18 cellular contexts compared by ENCODE assay signal in genomic region chr13:61029064-61029463, GRCh38.
A peak's percentile ranks its signal among the peaks of the same experiment; 100 is the strongest.
DNase-seq lines count a peak whose midpoint lies in the region; TF ChIP-seq lines count a peak whose summit lies in the region.
"Had no signal": no experiment of that assay in that cellular context is flagged by ENCODE, and none has a peak within 500 bp of the region (broad histone marks: within the 10 kb centered on the region; RNA-seq: fewer than 3 reads in every experiment).

No MANE protein-coding gene starts in this region.

- H3K4me3 ChIP-seq in iPS DF 6.9 (ENCODE audit: low read length) (no peak overlapping the region), hepatocyte (no peak overlapping the region)
- H3K4me3 ChIP-seq: dorsolateral prefrontal cortex, SK-N-MC, smooth muscle cell had no signal

- POLR2A ChIA-PET in HEK293T (lab: Yijun Ruan, JAX), result no interaction called here

- H3K79me2 ChIP-seq in hepatocyte, result no peaks in the 10 kb centered on the region
- H3K79me2 ChIP-seq: parathyroid adenoma had no signal

- H4K20me1 ChIP-seq in hepatocyte (ENCODE audit: insufficient read depth, poor library complexity, severe bottlenecking), result no peaks in the 10 kb centered on the region

- no peak overlapping the region for H3K4me3 Mint-ChIP-seq in activated naive CD4-positive, alpha-beta T cell treated with anti-CD3 and anti-CD28 coated beads for 36 hours
- H3K4me3 Mint-ChIP-seq: activated naive CD8-positive, alpha-beta T cell treated with anti-CD3 and anti-CD28 coated beads for 36 hours; activated T-cell treated with anti-CD3 and anti-CD28 coated beads, Interleukin-2, amount 50 U/mL, for 24 hours; CD8-positive, alpha-beta memory T cell had no signal

- no peaks in the 10 kb centered on the region for H3K4me1 ChIP-seq in iPS DF 6.9 (ENCODE audit: control insufficient read depth, insufficient read depth, low read length)
- H3K4me1 ChIP-seq in hepatocyte (ENCODE audit: insufficient read depth), result no peaks in the 10 kb centered on the region
- H3K4me1 ChIP-seq: parathyroid adenoma had no signal

- peaks cover 6% of the 10 kb centered on the region for H3K9me3 Mint-ChIP-seq in activated naive CD4-positive, alpha-beta T cell treated with anti-CD3 and anti-CD28 coated beads for 36 hours

- no peaks in the 10 kb centered on the region for H3K27me3 ChIP-seq in iPS DF 6.9 (ENCODE audit: control insufficient read depth, insufficient read depth, low read length)
- no peaks in the 10 kb centered on the region for H3K27me3 ChIP-seq in hepatocyte
- H3K27me3 ChIP-seq: dorsolateral prefrontal cortex had no signal

- no peaks in the 10 kb centered on the region for H3K36me3 Mint-ChIP-seq in activated naive CD4-positive, alpha-beta T cell treated with anti-CD3 and anti-CD28 coated beads for 36 hours (ENCODE audit: low read depth)
- H3K36me3 Mint-ChIP-seq: activated naive CD8-positive, alpha-beta T cell treated with anti-CD3 and anti-CD28 coated beads for 36 hours; CD8-positive, alpha-beta memory T cell had no signal

- WGBS in iPS DF 6.9 (ENCODE audit: insufficient coverage, insufficient read length), result no CpG with 5 or more reads among the region's 2 CpGs
- WGBS in hepatocyte (ENCODE audit: low lambda C conversion rate, missing lambda C conversion rate), result 51% methylated on average over 2 of the region's 2 CpGs

- H3K27ac Mint-ChIP-seq in activated naive CD4-positive, alpha-beta T cell treated with anti-CD3 and anti-CD28 coated beads for 36 hours, result no peak overlapping the region
- H3K27ac Mint-ChIP-seq: activated naive CD8-positive, alpha-beta T cell treated with anti-CD3 and anti-CD28 coated beads for 36 hours; activated T-cell treated with anti-CD3 and anti-CD28 coated beads, Interleukin-2, amount 50 U/mL, for 24 hours; CD8-positive, alpha-beta memory T cell had no signal

- no peak overlapping the region for H2AFZ ChIP-seq in hepatocyte
- H2AFZ ChIP-seq: parathyroid adenoma had no signal

- H3K4me2 ChIP-seq in hepatocyte, result no peak overlapping the region
- H3K4me2 ChIP-seq: smooth muscle cell had no signal

- H3K27me3 Mint-ChIP-seq in activated naive CD4-positive, alpha-beta T cell treated with anti-CD3 and anti-CD28 coated beads for 36 hours (ENCODE audit: low read depth), result no peaks in the 10 kb centered on the region
- H3K27me3 Mint-ChIP-seq: activated naive CD8-positive, alpha-beta T cell treated with anti-CD3 and anti-CD28 coated beads for 36 hours; activated T-cell treated with anti-CD3 and anti-CD28 coated beads, Interleukin-2, amount 50 U/mL, for 24 hours; CD8-positive, alpha-beta memory T cell had no signal

- no peaks in the 10 kb centered on the region for H3K9me2 ChIP-seq in hepatocyte (replicated peaks; ENCODE audit: insufficient read depth)

- no peaks in the 10 kb centered on the region for H3K9me3 ChIP-seq in iPS DF 6.9 (ENCODE audit: control insufficient read depth, insufficient read depth, low read length)
- no peaks in the 10 kb centered on the region for H3K9me3 ChIP-seq in hepatocyte (ENCODE audit: low read depth)

- no peaks in the 10 kb centered on the region for H3K4me1 Mint-ChIP-seq in activated naive CD4-positive, alpha-beta T cell treated with anti-CD3 and anti-CD28 coated beads for 36 hours (ENCODE audit: low read depth)
- H3K4me1 Mint-ChIP-seq: activated naive CD8-positive, alpha-beta T cell treated with anti-CD3 and anti-CD28 coated beads for 36 hours; CD8-positive, alpha-beta memory T cell had no signal

- CTCF ChIA-PET in HEK293T (lab: Yijun Ruan, JAX), result no interaction called here
- CTCF ChIA-PET in activated naive CD4-positive, alpha-beta T cell treated with anti-CD3 and anti-CD28 coated beads for 36 hours (lab: Charles Lee), result no interaction called here

- H3K27ac ChIP-seq in iPS DF 6.9 (ENCODE audit: low read length), result no peak overlapping the region
- H3K27ac ChIP-seq in hepatocyte, result no peak overlapping the region
- H3K27ac ChIP-seq: dorsolateral prefrontal cortex, parathyroid adenoma, SK-N-MC had no signal

- TF ChIP-seq CTCF in hepatocyte (IDR thresholded peaks at IDR 0.05; ENCODE audit: poor library complexity), result no peak

- DNase-seq in DMS53 treated with DMSO at 0.1 percent for 48 hours (lab: John Stamatoyannopoulos, UW; ENCODE audit: unreplicated experiment) (peak; percentile 52), HEK293T (ENCODE audit: extremely low spot score) (peak; percentile 10), RKO (ENCODE audit: low spot score) (peak; percentile 3), iPS DF 6.9 (ENCODE audit: low read depth, low spot score) (peak; percentile 7), amygdala (lab: John Stamatoyannopoulos, UW) (no peak), mesenteric fat pad (ENCODE audit: low spot score) (no peak), hepatocyte (ENCODE audit: low spot score) (no peak)
- DNase-seq in activated naive CD4-positive, alpha-beta T cell treated with anti-CD3 and anti-CD28 coated beads for 36 hours, result no peak
- DNase-seq: activated CD4-positive, alpha-beta T cell treated with anti-CD3 and anti-CD28 coated beads, Interleukin-2, amount 50 U/mL, for 4 hours; activated naive CD8-positive, alpha-beta T cell treated with anti-CD3 and anti-CD28 coated beads for 36 hours; activated T-cell treated with anti-CD3 and anti-CD28 coated beads, Interleukin-2, amount 50 U/mL, for 24 hours; CD8-positive, alpha-beta memory T cell; dorsolateral prefrontal cortex; NCI-H2029 treated with DMSO at 0.1 percent for 48 hours; stimulated activated naive CD8-positive, alpha-beta T cell treated with anti-CD3 and anti-CD28 coated beads, Interleukin-15, Interleukin-2, amounts not matched to agents 100 U/mL and 50 U/mL, for 24 hours had no signal

- H3K36me3 ChIP-seq in iPS DF 6.9 (ENCODE audit: control insufficient read depth, insufficient read depth, low read length) (no peaks in the 10 kb centered on the region), hepatocyte (replicated peaks; ENCODE audit: insufficient read depth, low read depth) (no peaks in the 10 kb centered on the region)

- intact Hi-C loops in activated naive CD4-positive, alpha-beta T cell treated with anti-CD3 and anti-CD28 coated beads for 36 hours (cut with micrococcal nuclease), result no loop called here

TF ChIP-seq in HEK293T, 16 proteins besides CTCF, POLR2A, EP300 and RAD21:
- no peak for TF ChIP-seq NFRKB (IDR thresholded peaks at IDR 0.05)
- TF ChIP-seq L3MBTL2 (conservative IDR thresholded peaks at IDR 0.05), result no peak
- no peak for TF ChIP-seq CTBP1 (IDR thresholded peaks at IDR 0.05; ENCODE audit: borderline replicate concordance)
- TF ChIP-seq ZNF384 (IDR thresholded peaks at IDR 0.05), result no peak
- no peak for TF ChIP-seq FOXK2 (IDR thresholded peaks at IDR 0.05)
- TF ChIP-seq SP1 (IDR thresholded peaks at IDR 0.05), result no peak
- no peak for TF ChIP-seq PKNOX1 (IDR thresholded peaks at IDR 0.05)
- TF ChIP-seq ELF4 (IDR thresholded peaks at IDR 0.05), result no peak
- no peak for TF ChIP-seq SUZ12 (IDR thresholded peaks at IDR 0.05)
- no peak for TF ChIP-seq FOXA1 (IDR thresholded peaks at IDR 0.05)
- no peak for TF ChIP-seq BHLHE40 (IDR thresholded peaks at IDR 0.05; ENCODE audit: borderline replicate concordance)
- no peak for TF ChIP-seq TARDBP (IDR thresholded peaks at IDR 0.05)
- TF ChIP-seq LEF1 (IDR thresholded peaks at IDR 0.05; ENCODE audit: borderline replicate concordance), result no peak
- TF ChIP-seq FOXM1 (IDR thresholded peaks at IDR 0.05; ENCODE audit: borderline replicate concordance), result no peak
TF ChIP-seq in HEK293T: peak in this region for 0.

Comparison
In these comparisons a context has a peak if more than half of its experiments do, and no peak if none do; other contexts are left out.
1. DNase-seq: peak in DMS53 treated with DMSO at 0.1 percent for 48 hours (single experiment), HEK293T (single experiment), RKO (single experiment) and iPS DF 6.9 (single experiment); none in amygdala (0 of 56), mesenteric fat pad (single experiment), hepatocyte (single experiment) and activated naive CD4-positive, alpha-beta T cell treated with anti-CD3 and anti-CD28 coated beads for 36 hours (single experiment).